In genomic region chr17:14748036-14748715, GRCh38 we compare ENCODE assay signal across 10 cellular contexts.
DNase-seq lines count a peak whose midpoint lies in the region; ATAC-seq and TF ChIP-seq lines count a peak whose summit lies in the region.
"Had no signal": no experiment of that assay in that cellular context is flagged by ENCODE, and none has a peak within 500 bp of the region (broad histone marks: within the 10 kb centered on the region; RNA-seq: fewer than 3 reads in every experiment).

No MANE protein-coding gene starts in this region.

- intact Hi-C loops in activated CD8-positive, alpha-beta T cell treated with anti-CD3 and anti-CD28 coated beads for 36 hours (cut with micrococcal nuclease): no loop called here

- no peak for TF ChIP-seq CTCF in activated CD8-positive, alpha-beta T cell treated with anti-CD3 and anti-CD28 coated beads for 36 hours (IDR thresholded peaks at IDR 0.05)
- no peak for TF ChIP-seq CTCF in NB4 (IDR thresholded peaks at IDR 0.05; ENCODE audit: low read depth, low read length)
- TF ChIP-seq CTCF in smooth muscle cell (IDR thresholded peaks at IDR 0.05; ENCODE audit: borderline replicate concordance, insufficient read depth, poor library complexity, severe bottlenecking): no peak

- H3K27ac ChIP-seq in smooth muscle cell (ENCODE audit: low read depth): peak overlapping the region; percentile 29

- no peaks in the 10 kb centered on the region for H3K36me3 Mint-ChIP-seq in activated CD8-positive, alpha-beta T cell treated with anti-CD3 and anti-CD28 coated beads for 36 hours (ENCODE audit: low read depth)
- H3K36me3 Mint-ChIP-seq in activated CD8-positive, alpha-beta T cell treated with anti-CD3 and anti-CD28 coated beads, Interleukin-2, amount 10 ng/mL, durations not matched to agents 7 days and 5 days (ENCODE audit: low read depth): no peaks in the 10 kb centered on the region

- 90% methylated on average over 12 of the region's 12 CpGs for WGBS in smooth muscle cell (ENCODE audit: low lambda C conversion rate)

- no peaks in the 10 kb centered on the region for H3K9me3 ChIP-seq in smooth muscle cell (replicated peaks; ENCODE audit: low read depth)

- no peak for TF ChIP-seq POLR2A in NB4 (IDR thresholded peaks at IDR 0.05; ENCODE audit: extremely low read depth, insufficient read length)

- no peak overlapping the region for H3K4me3 Mint-ChIP-seq in activated CD8-positive, alpha-beta T cell treated with anti-CD3 and anti-CD28 coated beads for 36 hours
- no peak overlapping the region for H3K4me3 Mint-ChIP-seq in activated CD8-positive, alpha-beta T cell treated with anti-CD3 and anti-CD28 coated beads, Interleukin-2, amount 10 ng/mL, durations not matched to agents 7 days and 5 days

- H3F3A ChIP-seq in smooth muscle cell (ENCODE audit: low read depth): peaks cover 8% of the 10 kb centered on the region

- peak; percentile 42 for DNase-seq in activated CD8-positive, alpha-beta T cell treated with anti-CD3 and anti-CD28 coated beads for 36 hours
- DNase-seq in activated CD8-positive, alpha-beta T cell treated with anti-CD3 and anti-CD28 coated beads, Interleukin-2, amount 10 ng/mL, durations not matched to agents 7 days and 5 days: no peak
- DNase-seq in NB4 (ENCODE audit: low read depth) (peak; percentile 79), smooth muscle cell (lab: John Stamatoyannopoulos, UW; ENCODE audit: unreplicated experiment) (no peak), dermis blood vessel endothelial cell (no peak), NCI-H446 (lab: John Stamatoyannopoulos, UW) (no peak), RKO (ENCODE audit: low spot score) (no peak)
- DNase-seq: activated CD8-positive, alpha-beta memory T cell treated with anti-CD3 and anti-CD28 coated beads, Interleukin-2, amount 50 U/mL, for 48 hours; left cardiac atrium had no signal

- H3K79me2 ChIP-seq in smooth muscle cell (ENCODE audit: low read depth): no peaks in the 10 kb centered on the region

- CTCF ChIA-PET in activated CD8-positive, alpha-beta T cell treated with anti-CD3 and anti-CD28 coated beads for 36 hours (lab: Charles Lee): no interaction called here
- CTCF ChIA-PET in activated CD8-positive, alpha-beta T cell treated with anti-CD3 and anti-CD28 coated beads, Interleukin-2, amount 10 ng/mL, durations not matched to agents 7 days and 5 days (lab: Charles Lee): no interaction called here

- peaks cover 2% of the 10 kb centered on the region for H3K4me1 Mint-ChIP-seq in activated CD8-positive, alpha-beta T cell treated with anti-CD3 and anti-CD28 coated beads for 36 hours (ENCODE audit: low read depth)
- no peaks in the 10 kb centered on the region for H3K4me1 Mint-ChIP-seq in activated CD8-positive, alpha-beta T cell treated with anti-CD3 and anti-CD28 coated beads, Interleukin-2, amount 10 ng/mL, durations not matched to agents 7 days and 5 days (ENCODE audit: low read depth)

- no peaks in the 10 kb centered on the region for H3K27me3 ChIP-seq in smooth muscle cell (ENCODE audit: low read depth)

- no peak overlapping the region for H3K4me3 ChIP-seq in NB4 (ENCODE audit: low read depth, low read length)
- no peak overlapping the region for H3K4me3 ChIP-seq in smooth muscle cell

- peak; percentile 77 for ATAC-seq in activated CD8-positive, alpha-beta T cell treated with anti-CD3 and anti-CD28 coated beads for 36 hours
- ATAC-seq in activated CD8-positive, alpha-beta T cell treated with anti-CD3 and anti-CD28 coated beads, Interleukin-2, amount 10 ng/mL, durations not matched to agents 7 days and 5 days: no peak
- ATAC-seq in HG02571 (IDR thresholded peaks at IDR 0.05; ENCODE audit: unreplicated experiment): peak; percentile 77

- no peaks in the 10 kb centered on the region for H3K4me1 ChIP-seq in smooth muscle cell (ENCODE audit: low read depth)

- no peaks in the 10 kb centered on the region for H4K20me1 ChIP-seq in smooth muscle cell (ENCODE audit: low read depth)

- no peak overlapping the region for H2AFZ ChIP-seq in smooth muscle cell (ENCODE audit: low read depth)

- H3K27ac Mint-ChIP-seq in activated CD8-positive, alpha-beta T cell treated with anti-CD3 and anti-CD28 coated beads for 36 hours: no peak overlapping the region
- no peak overlapping the region for H3K27ac Mint-ChIP-seq in activated CD8-positive, alpha-beta T cell treated with anti-CD3 and anti-CD28 coated beads, Interleukin-2, amount 10 ng/mL, durations not matched to agents 7 days and 5 days

- peaks cover 1% of the 10 kb centered on the region for H3K27me3 Mint-ChIP-seq in activated CD8-positive, alpha-beta T cell treated with anti-CD3 and anti-CD28 coated beads for 36 hours
- no peaks in the 10 kb centered on the region for H3K27me3 Mint-ChIP-seq in activated CD8-positive, alpha-beta T cell treated with anti-CD3 and anti-CD28 coated beads, Interleukin-2, amount 10 ng/mL, durations not matched to agents 7 days and 5 days (ENCODE audit: low read depth)

- no peaks in the 10 kb centered on the region for H3K36me3 ChIP-seq in smooth muscle cell (ENCODE audit: low read depth)

- H3K9ac ChIP-seq in smooth muscle cell (ENCODE audit: low read depth): no peak overlapping the region

- no peaks in the 10 kb centered on the region for H3K9me3 Mint-ChIP-seq in activated CD8-positive, alpha-beta T cell treated with anti-CD3 and anti-CD28 coated beads for 36 hours
- H3K9me3 Mint-ChIP-seq in activated CD8-positive, alpha-beta T cell treated with anti-CD3 and anti-CD28 coated beads, Interleukin-2, amount 10 ng/mL, durations not matched to agents 7 days and 5 days (ENCODE audit: insufficient read depth): no peaks in the 10 kb centered on the region

- H3K4me2 ChIP-seq in smooth muscle cell: no peak overlapping the region

- POLR2A ChIA-PET in activated CD8-positive, alpha-beta T cell treated with anti-CD3 and anti-CD28 coated beads for 36 hours (lab: Charles Lee): no interaction called here
- POLR2A ChIA-PET in activated CD8-positive, alpha-beta T cell treated with anti-CD3 and anti-CD28 coated beads, Interleukin-2, amount 10 ng/mL, durations not matched to agents 7 days and 5 days (lab: Charles Lee): no interaction called here

Comparison
In these comparisons a context has a peak if more than half of its experiments do, and no peak if none do; other contexts are left out.
1. DNase-seq: peak in activated CD8-positive, alpha-beta T cell treated with anti-CD3 and anti-CD28 coated beads for 36 hours (single experiment) and NB4 (single experiment); none in activated CD8-positive, alpha-beta T cell treated with anti-CD3 and anti-CD28 coated beads, Interleukin-2, amount 10 ng/mL, durations not matched to agents 7 days and 5 days (single experiment), smooth muscle cell (single experiment), dermis blood vessel endothelial cell (single experiment), NCI-H446 (0 of 2) and RKO (single experiment).